ENCODE assay signal across 1 cellular context in the genomic region with DNA sequence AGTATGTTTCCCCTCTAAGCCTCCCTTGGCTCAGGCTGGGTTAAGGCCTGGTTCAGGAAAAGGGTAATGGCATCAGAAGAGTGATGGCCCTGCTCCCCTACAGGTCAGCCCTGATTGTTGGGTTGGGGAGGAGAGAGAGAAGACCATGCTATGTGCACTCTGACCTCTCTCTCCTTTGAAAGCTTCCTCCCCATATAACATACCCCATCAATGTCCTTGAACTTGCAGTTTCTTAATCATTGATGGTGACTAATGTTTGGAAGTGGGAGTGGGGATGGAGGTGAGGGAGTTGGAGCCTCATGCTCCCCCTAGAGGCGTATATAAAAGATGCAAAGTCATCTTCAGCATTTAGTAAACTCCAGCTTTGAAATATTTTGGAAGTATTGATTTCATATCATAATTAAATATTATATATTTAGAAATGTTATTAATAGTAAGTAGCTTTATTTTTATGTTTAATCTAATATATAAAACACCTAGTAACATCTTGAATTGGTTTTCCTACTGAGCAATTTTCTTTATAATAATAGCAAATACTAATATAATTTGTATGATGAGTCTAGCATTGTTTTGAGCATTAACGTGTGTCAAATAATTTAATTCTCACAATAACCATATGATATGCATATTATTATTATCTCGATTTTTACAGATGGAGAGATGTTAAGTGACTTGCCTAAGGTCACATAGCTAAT.
TF ChIP-seq lines count a peak whose summit lies in the region.

No MANE protein-coding gene starts in this region.

TF ChIP-seq in K562, 482 proteins besides CTCF, POLR2A, EP300 and RAD21 (continued from another document and continues in another):
- TF ChIP-seq NKRF (IDR thresholded peaks at IDR 0.05; ENCODE audit: borderline replicate concordance): no peak
- TF ChIP-seq ELF1 (tag; IDR thresholded peaks at IDR 0.05): no peak
- no peak for TF ChIP-seq ZNF282 (CRISPR knock-in tag; IDR thresholded peaks at IDR 0.05)
- no peak for TF ChIP-seq NCOR1 (IDR thresholded peaks at IDR 0.05)
- no peak for TF ChIP-seq SRSF9 (IDR thresholded peaks at IDR 0.05; ENCODE audit: borderline replicate concordance, low read depth, low read length)
- TF ChIP-seq, protein P1, sequence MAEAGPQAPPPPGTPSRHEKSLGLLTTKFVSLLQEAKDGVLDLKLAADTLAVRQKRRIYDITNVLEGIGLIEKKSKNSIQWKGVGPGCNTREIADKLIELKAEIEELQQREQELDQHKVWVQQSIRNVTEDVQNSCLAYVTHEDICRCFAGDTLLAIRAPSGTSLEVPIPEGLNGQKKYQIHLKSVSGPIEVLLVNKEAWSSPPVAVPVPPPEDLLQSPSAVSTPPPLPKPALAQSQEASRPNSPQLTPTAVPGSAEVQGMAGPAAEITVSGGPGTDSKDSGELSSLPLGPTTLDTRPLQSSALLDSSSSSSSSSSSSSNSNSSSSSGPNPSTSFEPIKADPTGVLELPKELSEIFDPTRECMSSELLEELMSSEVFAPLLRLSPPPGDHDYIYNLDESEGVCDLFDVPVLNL (CRISPR knock-in tag; IDR thresholded peaks at IDR 0.05; ENCODE audit: low read depth): no peak
- no peak for TF ChIP-seq RBFOX2 (IDR thresholded peaks at IDR 0.05; ENCODE audit: low read depth, low read length)
- peak; percentile 77 for TF ChIP-seq MAFF (IDR thresholded peaks at IDR 0.05; ENCODE audit: low read length)
- no peak for TF ChIP-seq HNRNPH1 (optimal IDR thresholded peaks at IDR 0.05; ENCODE audit: low read depth, low read length)
- TF ChIP-seq BRD9 (IDR thresholded peaks at IDR 0.05; ENCODE audit: low read depth, partially characterized antibody): no peak
- no peak for TF ChIP-seq SP2 (IDR thresholded peaks at IDR 0.05; ENCODE audit: extremely low read depth, low read depth, low read length, poor library complexity, severe bottlenecking)
- no peak for TF ChIP-seq ZNF609 (CRISPR knock-in tag; IDR thresholded peaks at IDR 0.05; ENCODE audit: borderline replicate concordance)
- no peak for TF ChIP-seq ZNF239 (CRISPR knock-in tag; IDR thresholded peaks at IDR 0.05)
- TF ChIP-seq ATF3 (IDR thresholded peaks at IDR 0.05): peak; percentile 65
- no peak for TF ChIP-seq ATF3 (CRISPR knock-in tag; conservative IDR thresholded peaks at IDR 0.05)
- no peak for TF ChIP-seq ARID4B (CRISPR knock-in tag; IDR thresholded peaks at IDR 0.05)
- no peak for TF ChIP-seq LARP7 (IDR thresholded peaks at IDR 0.05)
- no peak for TF ChIP-seq PTRF (tag; IDR thresholded peaks at IDR 0.05)
- TF ChIP-seq CSDE1 (IDR thresholded peaks at IDR 0.05): no peak
- peak; percentile 71 for TF ChIP-seq MAFK (IDR thresholded peaks at IDR 0.05; ENCODE audit: low read length)
- no peak for TF ChIP-seq U2AF2 (optimal IDR thresholded peaks at IDR 0.05; ENCODE audit: low read depth, low read length)
- 0 out of 2 replicates have a peak, but pooled peaks have one; percentile 30 for TF ChIP-seq JUN (IDR thresholded peaks at IDR 0.05; ENCODE audit: borderline replicate concordance, low read depth, low read length)
- TF ChIP-seq JUN (CRISPR knock-in tag; IDR thresholded peaks at IDR 0.05; ENCODE audit: borderline replicate concordance): no peak
- no peak for TF ChIP-seq HES1 (IDR thresholded peaks at IDR 0.05; ENCODE audit: low read depth)
- no peak for TF ChIP-seq HDAC3 (IDR thresholded peaks at IDR 0.05; ENCODE audit: borderline replicate concordance, partially characterized antibody)
- TF ChIP-seq NCOA6 (IDR thresholded peaks at IDR 0.05): no peak
- no peak for TF ChIP-seq ZNF668 (CRISPR knock-in tag; IDR thresholded peaks at IDR 0.05)
- TF ChIP-seq NRF1 (conservative IDR thresholded peaks at IDR 0.05 in 1 of 2, IDR thresholded peaks at IDR 0.05 in 1 of 2): no peak
- no peak for TF ChIP-seq YBX1 (IDR thresholded peaks at IDR 0.05)
- TF ChIP-seq KAT2B (IDR thresholded peaks at IDR 0.05; ENCODE audit: low read depth, low read length): no peak
- TF ChIP-seq SIRT6 (IDR thresholded peaks at IDR 0.05; ENCODE audit: low read depth, low read length): no peak
- TF ChIP-seq ZNF324 (CRISPR knock-in tag; IDR thresholded peaks at IDR 0.05): no peak
- peak; percentile 21 for TF ChIP-seq EGR1 (conservative IDR thresholded peaks at IDR 0.05)
- peak; percentile 95 for TF ChIP-seq NFE2 (IDR thresholded peaks at IDR 0.05; ENCODE audit: low read depth)
- TF ChIP-seq FUS (optimal IDR thresholded peaks at IDR 0.05; ENCODE audit: low read depth, low read length): no peak
- TF ChIP-seq ILF3 (IDR thresholded peaks at IDR 0.05; ENCODE audit: borderline replicate concordance): no peak
- TF ChIP-seq MEF2A (IDR thresholded peaks at IDR 0.05; ENCODE audit: control insufficient read depth, low read depth, low read length): no peak
- no peak for TF ChIP-seq CHCHD3 (CRISPR knock-in tag; IDR thresholded peaks at IDR 0.05)
- TF ChIP-seq CBX3 (IDR thresholded peaks at IDR 0.05; ENCODE audit: borderline replicate concordance in 1 of 2, low read length in 2 of 2): 0 out of 3 replicates have a peak, but pooled peaks of 1 of the 2 experiments have one; percentile 16
- TF ChIP-seq ZSCAN29 (IDR thresholded peaks at IDR 0.05): no peak
- peak in 1 of 2 experiments; percentile 38; a peak in 1 of 4 replicates for TF ChIP-seq TRIM24 (IDR thresholded peaks at IDR 0.05)
- TF ChIP-seq ZNF184 (CRISPR knock-in tag; IDR thresholded peaks at IDR 0.05): no peak
- no peak for TF ChIP-seq HMG20A (CRISPR knock-in tag; conservative IDR thresholded peaks at IDR 0.05)
- no peak for TF ChIP-seq ZNF561 (CRISPR knock-in tag; conservative IDR thresholded peaks at IDR 0.05)
- TF ChIP-seq FOXA3 (CRISPR knock-in tag; conservative IDR thresholded peaks at IDR 0.05 in 1 of 2, IDR thresholded peaks at IDR 0.05 in 1 of 2): no peak
- no peak for TF ChIP-seq MCM7 (IDR thresholded peaks at IDR 0.05)
- TF ChIP-seq ZNF778 (CRISPR knock-in tag; IDR thresholded peaks at IDR 0.05): no peak
- no peak for TF ChIP-seq EZH2 (IDR thresholded peaks at IDR 0.05; ENCODE audit: borderline replicate concordance, low read depth, low read length)
- TF ChIP-seq ZKSCAN3 (CRISPR knock-in tag; IDR thresholded peaks at IDR 0.05): no peak
- TF ChIP-seq THAP12 (CRISPR knock-in tag; IDR thresholded peaks at IDR 0.05): no peak
- TF ChIP-seq MAFG (tag; conservative IDR thresholded peaks at IDR 0.05): peak; percentile 91
- no peak for TF ChIP-seq TCF7 (IDR thresholded peaks at IDR 0.05; ENCODE audit: borderline replicate concordance)
- TF ChIP-seq STAT5A (IDR thresholded peaks at IDR 0.05; ENCODE audit: borderline replicate concordance, low read length): no peak
- TF ChIP-seq ZNF124 (CRISPR knock-in tag; IDR thresholded peaks at IDR 0.05): no peak
- TF ChIP-seq ESRRA (IDR thresholded peaks at IDR 0.05; ENCODE audit: borderline replicate concordance, low read depth): peak; percentile 37; the same call in 1 of the 2 replicates
- no peak for TF ChIP-seq SETDB1 (IDR thresholded peaks at IDR 0.05; ENCODE audit: low read length)
- no peak for TF ChIP-seq SOX6 (IDR thresholded peaks at IDR 0.05)
